8 cellular contexts compared by ENCODE assay signal in the genomic region with DNA sequence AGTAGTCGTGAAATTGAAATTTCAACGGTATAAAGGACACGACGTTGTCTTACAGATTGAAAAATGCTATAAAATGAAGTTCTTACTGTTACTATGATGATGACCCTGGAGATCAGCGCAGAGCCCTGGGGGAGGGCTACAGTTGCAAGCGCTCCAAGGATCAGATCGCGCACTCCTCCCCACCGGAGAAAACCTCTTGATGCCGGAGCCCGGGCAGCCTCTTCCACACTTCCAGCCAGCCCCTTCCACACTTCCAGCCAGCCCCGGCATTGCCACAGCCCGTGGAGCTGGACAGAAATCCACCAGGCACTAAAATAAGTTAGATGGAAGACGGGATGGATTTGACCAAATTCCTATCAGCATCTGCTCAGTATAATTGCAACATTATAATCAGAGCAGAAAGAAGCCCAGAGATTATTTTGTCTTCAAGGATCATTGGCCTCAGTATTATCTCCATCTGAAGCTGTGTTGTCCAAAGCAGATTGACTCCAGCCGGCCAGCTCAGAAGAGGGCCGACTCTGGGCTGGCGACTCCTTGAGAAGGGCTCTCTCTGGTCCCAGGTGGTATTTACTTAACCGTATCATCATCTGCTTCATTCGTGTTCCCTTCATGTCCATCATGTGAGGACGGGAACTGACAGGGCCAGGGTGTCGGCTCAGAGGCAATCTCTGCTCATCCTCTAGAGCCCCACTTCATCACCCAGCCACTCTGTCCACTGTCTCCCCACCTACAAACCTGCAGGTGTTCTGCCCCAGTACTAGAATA. TPM values are rescaled to one million over a fixed set of nuclear protein-coding genes. Genes with fewer than 3 reads are reported as not detected.
A peak's percentile ranks its signal among the peaks of the same experiment; 100 is the strongest.
DNase-seq lines count a peak whose midpoint lies in the region; ATAC-seq, FAIRE-seq and TF ChIP-seq lines count a peak whose summit lies in the region.

No MANE protein-coding gene starts in this region.

- no peak for TF ChIP-seq CTCF in A549 (IDR thresholded peaks at IDR 0.05)
- TF ChIP-seq CTCF in mammary epithelial cell (conservative IDR thresholded peaks at IDR 0.05 in 1 of 2, IDR thresholded peaks at IDR 0.05 in 1 of 2; ENCODE audit: extremely low read depth in 1 of 2, insufficient read depth in 1 of 2, low read depth in 1 of 2, low read length in 2 of 2), result no peak

- no TSS peak for BruUV-seq in mammary epithelial cell (replicated peaks; lab: Mats Ljungman, UMichigan)

- H3K4me3 ChIP-seq in A549, result peak overlapping the region; percentile 76; the same call in 2 of the 3 replicates
- peak overlapping the region; percentile 83 for H3K4me3 ChIP-seq in HUES6 (ENCODE audit: low read depth, low read length)
- H3K4me3 ChIP-seq in mammary epithelial cell (replicated peaks in 1 of 3; ENCODE audit: insufficient read depth in 1 of 3, low read depth in 2 of 3, low read length in 3 of 3), result peak overlapping the region in 2 of 3 experiments; percentile 67 to 70
- peak overlapping the region; percentile 66 to 86 for H3K4me3 ChIP-seq in muscle layer of duodenum (ENCODE audit: low read depth in 1 of 2, low read length in 2 of 2)
- H3K4me3 ChIP-seq in effector memory CD4-positive, alpha-beta T cell (ENCODE audit: insufficient read depth, low read depth, low read length, poor library complexity, severe bottlenecking), result no peak overlapping the region

- H3K36me3 ChIP-seq in HUES6 (ENCODE audit: control insufficient read depth, insufficient read depth, low read length) (no peaks in the 10 kb centered on the region), mammary epithelial cell (ENCODE audit: insufficient read depth, low read length) (no peaks in the 10 kb centered on the region), muscle layer of duodenum (ENCODE audit: control insufficient read depth in 1 of 2, insufficient read depth in 2 of 2, low read length in 2 of 2) (no peaks in the 10 kb centered on the region)
- H3K36me3 ChIP-seq in effector memory CD4-positive, alpha-beta T cell (ENCODE audit: control insufficient read depth, insufficient read depth, low read length), result no peaks in the 10 kb centered on the region

- H3K9ac ChIP-seq in HUES6 (ENCODE audit: low read length) (no peak overlapping the region), mammary epithelial cell (ENCODE audit: insufficient read depth, low read length) (no peak overlapping the region)

- DNase-seq in A549 (ENCODE audit: low read depth in 1 of 2, low spot score in 1 of 2) (no peak), mammary epithelial cell (no peak), NCI-H446 (lab: John Stamatoyannopoulos, UW) (no peak), NCI-H2171 treated with DMSO at 0.1 percent for 48 hours (lab: John Stamatoyannopoulos, UW) (no peak)
- no peak for DNase-seq in effector memory CD4-positive, alpha-beta T cell

- intact Hi-C loops in mammary epithelial cell (cut with micrococcal nuclease), result loop anchor here (1.0 to 5.0 kb wide), 4 partner anchors 37 to 195 kb away; no protein-coding TSS in a partner anchor

- dilution Hi-C loops in mammary epithelial cell (cut with HindIII; ENCODE audit: low sequenced_read_pairs), result loop anchor here (5.0 kb wide), 1 partner anchor 38 kb away; no protein-coding TSS in a partner anchor

- H3K27me3 ChIP-seq in HUES6 (ENCODE audit: control insufficient read depth, insufficient read depth, low read length), result peaks cover 62% of the 10 kb centered on the region
- no peaks in the 10 kb centered on the region for H3K27me3 ChIP-seq in mammary epithelial cell (ENCODE audit: insufficient read depth, low read length)
- peaks cover 4% of the 10 kb centered on the region for H3K27me3 ChIP-seq in muscle layer of duodenum (ENCODE audit: low read depth, low read length)
- peaks cover 5% of the 10 kb centered on the region for H3K27me3 ChIP-seq in effector memory CD4-positive, alpha-beta T cell (replicated peaks; ENCODE audit: control insufficient read depth, insufficient read depth, low read length, poor library complexity, severe bottlenecking)

- 67% methylated on average over 20 of the region's 21 CpGs for WGBS in A549 (ENCODE audit: missing lambda C conversion rate)
- WGBS in mammary epithelial cell (ENCODE audit: low coverage, missing lambda C conversion rate), result 71% methylated on average over 21 of the region's 21 CpGs

- H3K9me3 ChIP-seq in A549 (no peaks in the 10 kb centered on the region), HUES6 (ENCODE audit: control insufficient read depth, insufficient read depth, low read depth, low read length) (no peaks in the 10 kb centered on the region), mammary epithelial cell (replicated peaks; ENCODE audit: insufficient read depth, low read length) (no peaks in the 10 kb centered on the region), muscle layer of duodenum (ENCODE audit: control insufficient read depth in 1 of 2, low read length in 2 of 2) (no peaks in the 10 kb centered on the region)
- no peaks in the 10 kb centered on the region for H3K9me3 ChIP-seq in effector memory CD4-positive, alpha-beta T cell (ENCODE audit: control insufficient read depth, low read length)

- no peaks in the 10 kb centered on the region for H4K20me1 ChIP-seq in mammary epithelial cell (ENCODE audit: insufficient read depth, low read length)

- H3K27ac ChIP-seq in A549, result peak overlapping the region; percentile 89 to 97
- H3K27ac ChIP-seq in HUES6 (ENCODE audit: low read depth, low read length), result no peak overlapping the region
- no peak overlapping the region for H3K27ac ChIP-seq in mammary epithelial cell (ENCODE audit: insufficient read depth, low read depth, low read length)
- peak overlapping the region; percentile 75 for H3K27ac ChIP-seq in muscle layer of duodenum (ENCODE audit: low read length)
- no peak overlapping the region for H3K27ac ChIP-seq in effector memory CD4-positive, alpha-beta T cell (ENCODE audit: insufficient read depth, low read length, poor library complexity, severe bottlenecking)

- TF ChIP-seq POLR2A in A549 (IDR thresholded peaks at IDR 0.05; ENCODE audit: low read length), result no peak

- no peak for FAIRE-seq in A549 (lab: Jason Lieb, UNC)

- H3K4me1 ChIP-seq in A549, result peaks cover 25% of the 10 kb centered on the region
- H3K4me1 ChIP-seq in HUES6 (ENCODE audit: control insufficient read depth, insufficient read depth, low read length), result peaks cover 3% of the 10 kb centered on the region
- H3K4me1 ChIP-seq in mammary epithelial cell (ENCODE audit: insufficient read depth, low read length), result peaks cover 41% of the 10 kb centered on the region
- H3K4me1 ChIP-seq in muscle layer of duodenum (ENCODE audit: control insufficient read depth in 1 of 2, insufficient read depth in 2 of 2, low read length in 2 of 2), result peaks cover 4 to 19% of the 10 kb centered on the region in 2 donors
- peaks cover 6% of the 10 kb centered on the region for H3K4me1 ChIP-seq in effector memory CD4-positive, alpha-beta T cell (ENCODE audit: control insufficient read depth, insufficient read depth, low read length, poor library complexity, severe bottlenecking)

- peak overlapping the region; percentile 100 for H2AFZ ChIP-seq in mammary epithelial cell (ENCODE audit: low read depth, low read length)

- H3K79me2 ChIP-seq in mammary epithelial cell (ENCODE audit: insufficient read depth, low read length), result peaks cover 24% of the 10 kb centered on the region

- POLR2A ChIA-PET in A549 (lab: Yijun Ruan, JAX), result no interaction called here

- H3K4me2 ChIP-seq in A549 (peak overlapping the region; percentile 84), mammary epithelial cell (ENCODE audit: insufficient read depth, low read depth, low read length) (peak overlapping the region; percentile 98)

- TF ChIP-seq RAD21 in A549 (conservative IDR thresholded peaks at IDR 0.05 in 1 of 2, IDR thresholded peaks at IDR 0.05 in 1 of 2), result no peak

- in situ Hi-C loops in mammary epithelial cell (cut with MboI; ENCODE audit: low sequenced_read_pairs in 2 of 2), result no loop called here

- no peak for TF ChIP-seq EP300 in A549 (IDR thresholded peaks at IDR 0.05)

- CTCF ChIA-PET in A549 (lab: Yijun Ruan, JAX) (interaction anchor here (0.5 to 6.7 kb wide), 22 partner anchors 11 to 199 kb away, joined by 3 to 57 read pairs (median 4); a partner anchor contains a TSS), mammary epithelial cell (lab: Charles Lee; ENCODE audit: low non-redundant PET) (no interaction called here)

- ATAC-seq in A549 (no peak), HG03196 (IDR thresholded peaks at IDR 0.05; ENCODE audit: unreplicated experiment) (no peak)

TF ChIP-seq in A549, 52 proteins besides CTCF, POLR2A, EP300 and RAD21:
- no peak for TF ChIP-seq RFX5 (IDR thresholded peaks at IDR 0.05)
- no peak for TF ChIP-seq ZSCAN20 (CRISPR knock-in tag; IDR thresholded peaks at IDR 0.05)
- TF ChIP-seq, protein P1, sequence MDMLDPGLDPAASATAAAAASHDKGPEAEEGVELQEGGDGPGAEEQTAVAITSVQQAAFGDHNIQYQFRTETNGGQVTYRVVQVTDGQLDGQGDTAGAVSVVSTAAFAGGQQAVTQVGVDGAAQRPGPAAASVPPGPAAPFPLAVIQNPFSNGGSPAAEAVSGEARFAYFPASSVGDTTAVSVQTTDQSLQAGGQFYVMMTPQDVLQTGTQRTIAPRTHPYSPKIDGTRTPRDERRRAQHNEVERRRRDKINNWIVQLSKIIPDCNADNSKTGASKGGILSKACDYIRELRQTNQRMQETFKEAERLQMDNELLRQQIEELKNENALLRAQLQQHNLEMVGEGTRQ (IDR thresholded peaks at IDR 0.05), result no peak
- no peak for TF ChIP-seq POLR2AphosphoS2 (conservative IDR thresholded peaks at IDR 0.05; ENCODE audit: low read length)
- TF ChIP-seq FOXS1 (CRISPR knock-in tag; IDR thresholded peaks at IDR 0.05), result no peak

RNA-seq across cellular contexts. Expression of a gene that starts 0.8 kb away (rescaled TPM):
- 18.7 and 20.5 TPM in 2 replicates for polyA plus RNA-seq in A549 (2011; rRNA removed)
- polyA plus RNA-seq in A549 (2012; cell fraction: cytosol; rRNA removed), result 13.3 and 17.7 TPM in 2 replicates
- polyA plus RNA-seq in A549 (2012; cell fraction: nucleus; rRNA removed), result 74.0 and 74.6 TPM in 2 replicates
- 30.1 to 35.1 TPM (median 30.3 TPM) in 3 replicates for polyA plus RNA-seq in A549 (2017; fragmentation: RNase III; extraction: RNeasy Plus Mini Kit Qiagen cat#74134 plus additional on column Dnase treatment)
- polyA minus RNA-seq in A549 (2011; rRNA and poly(A)+ RNA removed), result 28.0 and 34.1 TPM in 2 replicates
- 100 to 1,000 TPM in 1 of 2 donors, 10 to 100 TPM in 1; 67.2 to 102 TPM for total RNA-seq in mammary epithelial cell
- 31.3 TPM for polyA plus RNA-seq in mammary epithelial cell
- polyA minus RNA-seq in mammary epithelial cell, result 110 TPM

RNA-seq across cellular contexts. Expression of a gene that starts 52.7 kb away (rescaled TPM):
- 12.4 and 15.3 TPM in 2 replicates for polyA plus RNA-seq in A549 (2011; rRNA removed)
- 6.8 and 11.5 TPM in 2 replicates for polyA plus RNA-seq in A549 (2012; cell fraction: cytosol; rRNA removed)
- polyA plus RNA-seq in A549 (2012; cell fraction: nucleus; rRNA removed), result 8.3 and 9.9 TPM in 2 replicates
- 10.8 to 12.7 TPM (median 11.8 TPM) in 3 replicates for polyA plus RNA-seq in A549 (2017; fragmentation: RNase III; extraction: RNeasy Plus Mini Kit Qiagen cat#74134 plus additional on column Dnase treatment)
- polyA minus RNA-seq in A549 (2011; rRNA and poly(A)+ RNA removed), result 23.8 and 24.1 TPM in 2 replicates
- 10 to 100 TPM; 26.5 to 35.1 TPM for total RNA-seq in mammary epithelial cell
- 20.1 TPM for polyA plus RNA-seq in mammary epithelial cell
- polyA minus RNA-seq in mammary epithelial cell, result 62.6 TPM

Comparison
In these comparisons a context has a peak if more than half of its experiments do, and no peak if none do; other contexts are left out.
1. H3K27ac ChIP-seq: peak in A549 (2 of 2) and muscle layer of duodenum (single experiment); none in HUES6 (single experiment), mammary epithelial cell (single experiment) and effector memory CD4-positive, alpha-beta T cell (single experiment).